In genomic region chr17:48293319-48294192, GRCh38 we compare ENCODE assay signal across 16 cellular contexts.
DNase-seq lines count a peak whose midpoint lies in the region; ATAC-seq and TF ChIP-seq lines count a peak whose summit lies in the region.
"Had no signal": no experiment of that assay in that cellular context is flagged by ENCODE, and none has a peak within 500 bp of the region (broad histone marks: within the 10 kb centered on the region; RNA-seq: fewer than 3 reads in every experiment).

No MANE protein-coding gene starts in this region.

- H2BK5ac ChIP-seq in mesendoderm (ENCODE audit: low read length): no peak overlapping the region

- H3K9ac ChIP-seq in mesendoderm (ENCODE audit: low read length): no peak overlapping the region

- POLR2A ChIA-PET in HEK293 (lab: Yijun Ruan, JAX): no interaction called here

- no peak overlapping the region for H3K23ac ChIP-seq in mesendoderm (ENCODE audit: low read length)

- H3K27ac Mint-ChIP-seq in T-helper 17 cell: peak overlapping the region; percentile 96

- H3K9me3 ChIP-seq in HEK293 (ENCODE audit: control insufficient read depth, insufficient read depth, low read depth, low read length): no peaks in the 10 kb centered on the region
- H3K9me3 ChIP-seq in T-helper 17 cell (ENCODE audit: control insufficient read depth, low read length, poor library complexity, severe bottlenecking): no peaks in the 10 kb centered on the region
- H3K9me3 ChIP-seq in tibial artery: no peaks in the 10 kb centered on the region
- H3K9me3 ChIP-seq: testis had no signal

- no peak overlapping the region for H2AK5ac ChIP-seq in mesendoderm (ENCODE audit: low read length)

- H3K27me3 ChIP-seq in mesendoderm (ENCODE audit: insufficient read depth, low read length, poor library complexity): no peaks in the 10 kb centered on the region
- peaks cover 0 to 33% of the 10 kb centered on the region in 2 donors for H3K27me3 ChIP-seq in tibial artery
- H3K27me3 ChIP-seq: testis had no signal

- H3K18ac ChIP-seq in mesendoderm (ENCODE audit: low read length): no peak overlapping the region

- DNase-seq in NCI-H1417 (lab: John Stamatoyannopoulos, UW) (peak in 2 of 3 experiments; percentile 47 to 75), NCI-H1417 treated with DMSO at 0.1 percent for 48 hours (lab: John Stamatoyannopoulos, UW) (no peak), T-helper 17 cell (no peak), mesendoderm (peak; percentile 22), tibial artery (no peak), epidermal melanocyte (ENCODE audit: insufficient read length, low spot score) (no peak), NCI-H1048 (lab: John Stamatoyannopoulos, UW) (no peak)
- DNase-seq: activated CD8-positive, alpha-beta memory T cell treated with anti-CD3 and anti-CD28 coated beads, Interleukin-2, amount 50 U/mL, for 4 hours; anterior cingulate cortex; GDM1; H7; mammary epithelial cell; MV-4-11; testis had no signal

- no peaks in the 10 kb centered on the region for H3K79me2 ChIP-seq in mesendoderm (ENCODE audit: control insufficient read depth, insufficient read depth, low read length)

- no peaks in the 10 kb centered on the region for H3K79me1 ChIP-seq in mesendoderm (ENCODE audit: low read length)

- 0 out of 2 replicates have a peak, but pooled peaks have one; percentile 27 for TF ChIP-seq CTCF in HEK293 (tag by site-specific recombination; IDR thresholded peaks at IDR 0.05)
- no peak for TF ChIP-seq CTCF in tibial artery (IDR thresholded peaks at IDR 0.05)

- H3K4me2 ChIP-seq in mesendoderm (ENCODE audit: low read length): no peak overlapping the region

- WGBS in mesendoderm (ENCODE audit: extremely low coverage, insufficient coverage, low lambda C conversion rate): no CpG with 5 or more reads among the region's 10 CpGs

- no peak overlapping the region for H2BK120ac ChIP-seq in mesendoderm (ENCODE audit: low read depth, low read length)

- H2BK15ac ChIP-seq in mesendoderm (replicated peaks; ENCODE audit: low read depth): no peak overlapping the region

- no peak overlapping the region for H3K4me3 ChIP-seq in HEK293 (ENCODE audit: low read depth, low read length)
- H3K4me3 ChIP-seq in mesendoderm (ENCODE audit: low read length): no peak overlapping the region
- no peak overlapping the region for H3K4me3 ChIP-seq in tibial artery
- H3K4me3 ChIP-seq: testis had no signal

- H3K36me3 ChIP-seq in HEK293 (ENCODE audit: control insufficient read depth in 2 of 2, insufficient read depth in 1 of 2, low read length in 2 of 2): no peaks in the 10 kb centered on the region
- no peaks in the 10 kb centered on the region for H3K36me3 ChIP-seq in mesendoderm (ENCODE audit: control insufficient read depth, insufficient read depth, low read length)
- no peaks in the 10 kb centered on the region for H3K36me3 ChIP-seq in tibial artery

- H3K4me1 ChIP-seq in HEK293 (ENCODE audit: control insufficient read depth, insufficient read depth, low read length) (peaks cover 3% of the 10 kb centered on the region; the same call in 1 of the 2 replicates), mesendoderm (ENCODE audit: control insufficient read depth, low read depth, low read length) (no peaks in the 10 kb centered on the region), tibial artery (no peaks in the 10 kb centered on the region)
- H3K4me1 ChIP-seq: testis had no signal

- H3K4ac ChIP-seq in mesendoderm (ENCODE audit: low read depth, low read length): no peak overlapping the region

- H3K4me3 Mint-ChIP-seq in T-helper 17 cell: peak overlapping the region; percentile 79

- CTCF ChIA-PET in HEK293 (lab: Yijun Ruan, JAX): interaction anchor here (0.5 to 4.9 kb wide), 15 partner anchors 9 to 596 kb away, joined by 3 to 41 read pairs (median 4); no protein-coding TSS in a partner anchor

- H3K36me3 Mint-ChIP-seq in T-helper 17 cell (ENCODE audit: low read depth): peaks cover 2% of the 10 kb centered on the region

- no peak overlapping the region for H4K8ac ChIP-seq in mesendoderm (ENCODE audit: low read depth, low read length)

- no peak overlapping the region for H4K5ac ChIP-seq in mesendoderm (ENCODE audit: low read length)

- H3K27me3 Mint-ChIP-seq in T-helper 17 cell: no peaks in the 10 kb centered on the region

- intact Hi-C loops in tibial artery (cut with DNase I; ENCODE audit: low total_unique reads): no loop called here

- no peak for ATAC-seq in T-helper 17 cell

- peaks cover 27% of the 10 kb centered on the region for H3K4me1 Mint-ChIP-seq in T-helper 17 cell

- H3K56ac ChIP-seq in mesendoderm (ENCODE audit: low read length): no peak overlapping the region

- H3K27ac ChIP-seq in HEK293 (ENCODE audit: extremely low read depth, low read depth, low read length) (no peak overlapping the region), mesendoderm (ENCODE audit: low read depth, low read length) (no peak overlapping the region), tibial artery (no peak overlapping the region)
- H3K27ac ChIP-seq: 22Rv1, testis had no signal

TF ChIP-seq in HEK293, 187 proteins besides CTCF, POLR2A, EP300 and RAD21:
- TF ChIP-seq ZBTB17 (tag by site-specific recombination; IDR thresholded peaks at IDR 0.05) (peak; percentile 77), ZNF561 (tag by site-specific recombination; IDR thresholded peaks at IDR 0.05; ENCODE audit: borderline replicate concordance) (0 out of 2 replicates have a peak, but pooled peaks have one; percentile 39), ZNF214 (tag by site-specific recombination; IDR thresholded peaks at IDR 0.05; ENCODE audit: borderline replicate concordance) (no peak), IKZF3 (tag by site-specific recombination; IDR thresholded peaks at IDR 0.05) (peak; percentile 64), KLF8 (tag by site-specific recombination; IDR thresholded peaks at IDR 0.05) (no peak), ZNF335 (tag by site-specific recombination; conservative IDR thresholded peaks at IDR 0.05) (peak; percentile 29; the same call in 1 of the 2 replicates), MZF1 (tag by site-specific recombination; IDR thresholded peaks at IDR 0.05; ENCODE audit: borderline replicate concordance) (no peak), PRDM10 (tag by site-specific recombination; IDR thresholded peaks at IDR 0.05) (peak; percentile 29), ZNF639 (tag by site-specific recombination; IDR thresholded peaks at IDR 0.05) (0 out of 2 replicates have a peak, but pooled peaks have one; percentile 6)

Comparison
In these comparisons a context has a peak if more than half of its experiments do, and no peak if none do; other contexts are left out.
1. DNase-seq: peak in NCI-H1417 (2 of 3) and mesendoderm (single experiment); none in NCI-H1417 treated with DMSO at 0.1 percent for 48 hours (single experiment), T-helper 17 cell (0 of 3), tibial artery (0 of 2), epidermal melanocyte (single experiment) and NCI-H1048 (single experiment).